ENCODE assay signal across 16 cellular contexts in the genomic region with DNA sequence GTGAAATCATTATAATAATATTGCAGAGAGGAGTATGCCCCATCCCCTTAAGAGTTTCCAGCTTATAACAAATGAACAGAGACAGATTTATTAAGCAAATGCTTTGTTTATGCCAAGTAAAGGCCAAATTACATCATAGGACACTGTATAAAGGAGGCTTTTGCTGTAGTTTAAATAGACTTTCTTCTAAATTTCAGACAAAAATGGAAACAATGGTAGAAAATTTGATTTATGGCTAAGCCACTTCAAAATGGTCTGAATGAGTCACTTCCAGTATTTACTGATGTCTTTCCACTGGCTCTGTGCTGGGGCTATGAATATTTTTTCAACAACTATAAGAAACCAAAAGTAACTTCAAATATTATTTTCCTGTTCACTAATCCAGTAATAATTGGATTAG.
A peak's percentile ranks its signal among the peaks of the same experiment; 100 is the strongest.
DNase-seq lines count a peak whose midpoint lies in the region; ATAC-seq, FAIRE-seq and TF ChIP-seq lines count a peak whose summit lies in the region.
"Had no signal": no experiment of that assay in that cellular context is flagged by ENCODE, and none has a peak within 500 bp of the region (broad histone marks: within the 10 kb centered on the region; RNA-seq: fewer than 3 reads in every experiment).

No MANE protein-coding gene starts in this region.

- no TSS peak for BruUV-seq in A673 (replicated peaks; lab: Mats Ljungman, UMichigan)

- H3K36me3 ChIP-seq in A673 (ENCODE audit: insufficient read depth, low read length, poor library complexity, severe bottlenecking) (no peaks in the 10 kb centered on the region), HEK293 (ENCODE audit: control insufficient read depth in 2 of 2, insufficient read depth in 1 of 2, low read length in 2 of 2) (no peaks in the 10 kb centered on the region), left lung (no peaks in the 10 kb centered on the region)

- peaks cover 0 to 4% of the 10 kb centered on the region in 2 donors for H3K36me3 Mint-ChIP-seq in activated naive CD4-positive, alpha-beta T cell treated with anti-CD3 and anti-CD28 coated beads, Interleukin-2, amount 50 U/mL, for 72 hours

- DNase-seq in A673 (ENCODE audit: low spot score), result peak; percentile 13
- no peak for DNase-seq in left lung
- no peak for DNase-seq in activated naive CD4-positive, alpha-beta T cell treated with anti-CD3 and anti-CD28 coated beads, Interleukin-2, amount 50 U/mL, for 72 hours (ENCODE audit: low spot score in 2 of 2)
- DNase-seq in activated CD4-positive, CD25-positive, alpha-beta regulatory T cell treated with anti-CD3 and anti-CD28 coated beads, Interleukin-2, amount 50 U/mL, for 72 hours, result no peak
- no peak for DNase-seq in NCI-H526 (lab: John Stamatoyannopoulos, UW)
- DNase-seq in lower leg skin (ENCODE audit: low spot score in 2 of 2), result no peak
- DNase-seq: CD4-positive, alpha-beta T cell; NCI-H1436; NCI-H2029 treated with DMSO at 0.1 percent for 48 hours; NCI-H524; OCI-M1 had no signal

- peaks cover 3 to 6% of the 10 kb centered on the region in 2 donors for H3K9me3 Mint-ChIP-seq in activated naive CD4-positive, alpha-beta T cell treated with anti-CD3 and anti-CD28 coated beads, Interleukin-2, amount 50 U/mL, for 72 hours
- H3K9me3 Mint-ChIP-seq: CD4-positive, alpha-beta T cell had no signal

- peak; percentile 41 for ATAC-seq in left lung
- ATAC-seq in activated naive CD4-positive, alpha-beta T cell treated with anti-CD3 and anti-CD28 coated beads, Interleukin-2, amount 50 U/mL, for 72 hours, result no peak
- ATAC-seq: A549 had no signal

- H3K27ac ChIP-seq in A673 (ENCODE audit: low read depth, low read length, poor library complexity, severe bottlenecking) (no peak overlapping the region), HEK293 (ENCODE audit: extremely low read depth, low read depth, low read length) (no peak overlapping the region), left lung (no peak overlapping the region)
- H3K27ac ChIP-seq: A549 had no signal

- H3K4me3 ChIP-seq in A673 (ENCODE audit: low read depth, low read length, poor library complexity, severe bottlenecking) (no peak overlapping the region), HEK293 (ENCODE audit: low read depth, low read length) (no peak overlapping the region), left lung (no peak overlapping the region), lower leg skin (ENCODE audit: low read depth, poor library complexity, severe bottlenecking) (no peak overlapping the region)
- H3K4me3 ChIP-seq: A549 had no signal

- peaks cover 12% of the 10 kb centered on the region for H3K27me3 ChIP-seq in A673 (replicated peaks; ENCODE audit: insufficient read depth, low read depth, low read length, poor library complexity)
- no peaks in the 10 kb centered on the region for H3K27me3 ChIP-seq in left lung

- H3K4me1 ChIP-seq in A673 (ENCODE audit: insufficient read depth, low read length, poor library complexity, severe bottlenecking) (no peaks in the 10 kb centered on the region), HEK293 (ENCODE audit: control insufficient read depth, insufficient read depth, low read length) (no peaks in the 10 kb centered on the region), left lung (no peaks in the 10 kb centered on the region)
- H3K4me1 ChIP-seq: A549 had no signal

- no peak for TF ChIP-seq CTCF in A673 (conservative IDR thresholded peaks at IDR 0.05; ENCODE audit: low read depth, low read length)
- no peak for TF ChIP-seq CTCF in HEK293 (tag by site-specific recombination; IDR thresholded peaks at IDR 0.05)
- no peak for TF ChIP-seq CTCF in left lung (IDR thresholded peaks at IDR 0.05)
- no peak for TF ChIP-seq CTCF in lower leg skin (IDR thresholded peaks at IDR 0.05)

- peak; percentile 55 for FAIRE-seq in endometrium (lab: Jason Lieb, UNC)
- FAIRE-seq: A549 had no signal

- TF ChIP-seq POLR2A in lower leg skin (IDR thresholded peaks at IDR 0.05), result no peak

- no peak overlapping the region for H3K27ac Mint-ChIP-seq in activated naive CD4-positive, alpha-beta T cell treated with anti-CD3 and anti-CD28 coated beads, Interleukin-2, amount 50 U/mL, for 72 hours
- H3K27ac Mint-ChIP-seq: B cell; CD4-positive, alpha-beta T cell; IgD-negative memory B cell had no signal

- POLR2A ChIA-PET in A673 (lab: Charles Lee; ENCODE audit: low non-redundant PET), result no interaction called here
- POLR2A ChIA-PET in HEK293 (lab: Yijun Ruan, JAX), result no interaction called here

- intact Hi-C loops in A673 (cut with micrococcal nuclease; ENCODE audit: unreplicated experiment), result no loop called here
- intact Hi-C loops in left lung (cut with DNase I), result no loop called here
- intact Hi-C loops in lower leg skin (cut with DNase I; ENCODE audit: low total_unique reads), result no loop called here

- H3K9me3 ChIP-seq in A673 (ENCODE audit: low read depth, low read length, poor library complexity, severe bottlenecking) (no peaks in the 10 kb centered on the region), HEK293 (ENCODE audit: control insufficient read depth, insufficient read depth, low read depth, low read length) (no peaks in the 10 kb centered on the region; the same call in 1 of the 2 replicates), left lung (peaks cover 0 to 3% of the 10 kb centered on the region in 2 donors)
- H3K9me3 ChIP-seq: A549 had no signal

- CTCF ChIA-PET in A673 (lab: Charles Lee) (no interaction called here), HEK293 (lab: Yijun Ruan, JAX) (no interaction called here)

TF ChIP-seq in HEK293, 187 proteins besides CTCF, POLR2A, EP300 and RAD21:
- TF ChIP-seq MEIS1 (CRISPR knock-in tag; IDR thresholded peaks at IDR 0.05; ENCODE audit: borderline replicate concordance) (no peak), PRDM6 (tag by site-specific recombination; IDR thresholded peaks at IDR 0.05) (0 out of 2 replicates have a peak, but pooled peaks have one; percentile 8)
